14 cellular contexts compared by ENCODE assay signal in the genomic region with DNA sequence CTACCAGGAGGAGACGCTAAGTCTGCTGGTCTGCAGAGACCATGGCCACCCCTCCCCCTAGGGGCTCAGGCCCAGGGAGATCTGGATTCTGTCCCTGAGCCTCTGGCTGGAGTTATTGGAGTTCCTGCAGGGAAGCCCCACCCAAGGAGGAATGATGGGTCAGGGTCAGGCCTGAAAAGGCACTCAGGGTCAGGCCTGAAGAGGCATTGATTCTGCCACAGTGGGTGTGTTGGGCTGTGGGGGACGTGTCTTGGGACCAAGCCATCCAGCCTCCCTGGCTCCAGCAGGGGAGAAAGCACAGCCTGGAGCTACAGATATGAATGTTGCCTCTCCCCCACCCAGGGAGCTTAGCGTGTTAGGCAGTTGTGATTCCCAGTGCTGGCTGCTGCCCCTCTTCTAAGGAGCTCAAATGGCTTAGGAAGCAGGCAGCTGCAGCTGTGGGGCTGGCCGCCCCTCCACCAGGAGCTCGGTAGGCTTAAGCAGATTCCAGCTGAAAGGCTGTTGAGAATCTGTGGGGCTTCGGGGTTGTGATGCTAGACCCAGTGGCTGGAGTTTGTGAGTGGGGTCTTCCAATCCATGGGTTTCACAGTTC.
DNase-seq lines count a peak whose midpoint lies in the region; ATAC-seq and TF ChIP-seq lines count a peak whose summit lies in the region.
"Had no signal": no experiment of that assay in that cellular context is flagged by ENCODE, and none has a peak within 500 bp of the region (broad histone marks: within the 10 kb centered on the region; RNA-seq: fewer than 3 reads in every experiment).

No MANE protein-coding gene starts in this region.

- H3K4me3 Mint-ChIP-seq in nephron = no peak overlapping the region
- H3K4me3 Mint-ChIP-seq in activated CD4-positive, alpha-beta T cell treated with anti-CD3 and anti-CD28 coated beads for 36 hours = no peak overlapping the region
- H3K4me3 Mint-ChIP-seq: CD4-positive, CD25-positive, alpha-beta regulatory T cell; H9 had no signal

- TF ChIP-seq POLR2A in spleen (IDR thresholded peaks at IDR 0.05) = no peak

- H3K9me3 Mint-ChIP-seq in nephron = peaks cover 31% of the 10 kb centered on the region
- peaks cover 10% of the 10 kb centered on the region for H3K9me3 Mint-ChIP-seq in activated CD4-positive, alpha-beta T cell treated with anti-CD3 and anti-CD28 coated beads for 36 hours (ENCODE audit: low read depth)

- peak; percentile 31 for DNase-seq in MG63
- peak; percentile 76 for DNase-seq in WERI-Rb-1
- peak; percentile 61 for DNase-seq in spleen
- no peak for DNase-seq in activated CD4-positive, alpha-beta T cell treated with anti-CD3 and anti-CD28 coated beads for 1 hour
- DNase-seq in activated CD4-positive, alpha-beta T cell treated with anti-CD3 and anti-CD28 coated beads for 36 hours = no peak
- DNase-seq: 8988T; CD4-positive, CD25-positive, alpha-beta regulatory T cell; DMS53; GF-D8; GOT3; H9 had no signal

- POLR2A ChIA-PET in activated CD4-positive, alpha-beta T cell treated with anti-CD3 and anti-CD28 coated beads for 36 hours (lab: Charles Lee) = no interaction called here

- peaks cover 19% of the 10 kb centered on the region for H3K4me1 Mint-ChIP-seq in nephron
- no peaks in the 10 kb centered on the region for H3K4me1 Mint-ChIP-seq in activated CD4-positive, alpha-beta T cell treated with anti-CD3 and anti-CD28 coated beads for 36 hours
- H3K4me1 Mint-ChIP-seq: H9 had no signal

- H3K9me3 ChIP-seq in MG63 = no peaks in the 10 kb centered on the region
- H3K9me3 ChIP-seq in WERI-Rb-1 (ENCODE audit: severe bottlenecking) = peaks cover 3% of the 10 kb centered on the region
- peaks cover 0 to 32% (median 12%) of the 10 kb centered on the region in 8 donors for H3K9me3 ChIP-seq in spleen

- CTCF ChIA-PET in activated CD4-positive, alpha-beta T cell treated with anti-CD3 and anti-CD28 coated beads for 36 hours (lab: Charles Lee) = no interaction called here

- 55 to 90% (median 71%) methylated on average over 5 to 6 of the region's 6 CpGs for WGBS in spleen, 5 donors

- no peaks in the 10 kb centered on the region for H3K27me3 Mint-ChIP-seq in nephron (ENCODE audit: low read depth)
- peaks cover 2% of the 10 kb centered on the region for H3K27me3 Mint-ChIP-seq in activated CD4-positive, alpha-beta T cell treated with anti-CD3 and anti-CD28 coated beads for 36 hours
- H3K27me3 Mint-ChIP-seq: CD4-positive, CD25-positive, alpha-beta regulatory T cell had no signal

- intact Hi-C loops in spleen (cut with DNase I; ENCODE audit: low total_unique reads) = no loop called here
- intact Hi-C loops in activated CD4-positive, alpha-beta T cell treated with anti-CD3 and anti-CD28 coated beads for 36 hours (cut with DNase I, micrococcal nuclease) = no loop called here

- H3K4me3 ChIP-seq in MG63 (no peak overlapping the region), WERI-Rb-1 (ENCODE audit: low read depth, low read length) (no peak overlapping the region), spleen (no peak overlapping the region)
- H3K4me3 ChIP-seq: BLaER1 treated with 17β-estradiol and CSF1 and Interleukin-3, amounts not matched to agents 10 nM and 100 nM had no signal

- peaks cover 3% of the 10 kb centered on the region for H3K36me3 Mint-ChIP-seq in nephron (ENCODE audit: low read depth)
- H3K36me3 Mint-ChIP-seq in activated CD4-positive, alpha-beta T cell treated with anti-CD3 and anti-CD28 coated beads for 36 hours (ENCODE audit: low read depth) = no peaks in the 10 kb centered on the region
- H3K36me3 Mint-ChIP-seq: CD4-positive, CD25-positive, alpha-beta regulatory T cell had no signal

- H3K27ac Mint-ChIP-seq in nephron = peak overlapping the region in 2 of 3 experiments; percentile 1 to 26
- H3K27ac Mint-ChIP-seq in activated CD4-positive, alpha-beta T cell treated with anti-CD3 and anti-CD28 coated beads for 36 hours = no peak overlapping the region
- H3K27ac Mint-ChIP-seq: CD4-positive, CD25-positive, alpha-beta regulatory T cell; H9 had no signal

- H3K27ac ChIP-seq in WERI-Rb-1 = no peak overlapping the region
- no peak overlapping the region for H3K27ac ChIP-seq in spleen
- H3K27ac ChIP-seq: BLaER1 treated with 17β-estradiol and CSF1 and Interleukin-3, amounts not matched to agents 10 nM and 100 nM had no signal

- H3K36me3 ChIP-seq in MG63 (no peaks in the 10 kb centered on the region), WERI-Rb-1 (no peaks in the 10 kb centered on the region), spleen (no peaks in the 10 kb centered on the region)
- H3K36me3 ChIP-seq: BLaER1 treated with 17β-estradiol and CSF1 and Interleukin-3, amounts not matched to agents 10 nM and 100 nM had no signal

- peaks cover 0 to 9% (median 0%) of the 10 kb centered on the region in 6 donors for H3K4me1 ChIP-seq in spleen
- H3K4me1 ChIP-seq: BLaER1 treated with 17β-estradiol and CSF1 and Interleukin-3, amounts not matched to agents 10 nM and 100 nM had no signal

- H3K27me3 ChIP-seq in MG63 (no peaks in the 10 kb centered on the region), WERI-Rb-1 (ENCODE audit: insufficient read depth, low read depth, severe bottlenecking) (no peaks in the 10 kb centered on the region), spleen (replicated peaks in 1 of 7) (no peaks in the 10 kb centered on the region)
- H3K27me3 ChIP-seq: BLaER1 treated with 17β-estradiol and CSF1 and Interleukin-3, amounts not matched to agents 10 nM and 100 nM had no signal

- ATAC-seq in HG03521 (IDR thresholded peaks at IDR 0.05; ENCODE audit: unreplicated experiment) = no peak
- no peak for ATAC-seq in activated CD4-positive, alpha-beta T cell treated with anti-CD3 and anti-CD28 coated beads for 36 hours

- TF ChIP-seq CTCF in WERI-Rb-1 (IDR thresholded peaks at IDR 0.05; ENCODE audit: low read depth, low read length) (no peak), nephron (IDR thresholded peaks at IDR 0.05; ENCODE audit: unreplicated experiment in 3 of 3) (no peak), spleen (IDR thresholded peaks at IDR 0.05 in 8 of 11, conservative IDR thresholded peaks at IDR 0.05 in 3 of 11) (no peak)

Comparison
In these comparisons a context has a peak if more than half of its experiments do, and no peak if none do; other contexts are left out.
1. DNase-seq: peak in MG63 (single experiment), WERI-Rb-1 (single experiment) and spleen (single experiment); none in activated CD4-positive, alpha-beta T cell treated with anti-CD3 and anti-CD28 coated beads for 1 hour (single experiment) and activated CD4-positive, alpha-beta T cell treated with anti-CD3 and anti-CD28 coated beads for 36 hours (single experiment).